1 cellular context compared by ENCODE assay signal in genomic region chr9:4939118-4939561, GRCh38.
TF ChIP-seq lines count a peak whose summit lies in the region.

No MANE protein-coding gene starts in this region.

TF ChIP-seq in SK-N-SH, 30 proteins besides CTCF, POLR2A, EP300 and RAD21 (continued from another document):
- TF ChIP-seq TEAD4 (IDR thresholded peaks at IDR 0.05; ENCODE audit: borderline replicate concordance, insufficient read depth): no peak
- no peak for TF ChIP-seq NRF1 (IDR thresholded peaks at IDR 0.05; ENCODE audit: low read depth, low read length)
TF ChIP-seq in SK-N-SH: peak in this region for 0.
